10 cellular contexts compared by ENCODE assay signal in the genomic region with DNA sequence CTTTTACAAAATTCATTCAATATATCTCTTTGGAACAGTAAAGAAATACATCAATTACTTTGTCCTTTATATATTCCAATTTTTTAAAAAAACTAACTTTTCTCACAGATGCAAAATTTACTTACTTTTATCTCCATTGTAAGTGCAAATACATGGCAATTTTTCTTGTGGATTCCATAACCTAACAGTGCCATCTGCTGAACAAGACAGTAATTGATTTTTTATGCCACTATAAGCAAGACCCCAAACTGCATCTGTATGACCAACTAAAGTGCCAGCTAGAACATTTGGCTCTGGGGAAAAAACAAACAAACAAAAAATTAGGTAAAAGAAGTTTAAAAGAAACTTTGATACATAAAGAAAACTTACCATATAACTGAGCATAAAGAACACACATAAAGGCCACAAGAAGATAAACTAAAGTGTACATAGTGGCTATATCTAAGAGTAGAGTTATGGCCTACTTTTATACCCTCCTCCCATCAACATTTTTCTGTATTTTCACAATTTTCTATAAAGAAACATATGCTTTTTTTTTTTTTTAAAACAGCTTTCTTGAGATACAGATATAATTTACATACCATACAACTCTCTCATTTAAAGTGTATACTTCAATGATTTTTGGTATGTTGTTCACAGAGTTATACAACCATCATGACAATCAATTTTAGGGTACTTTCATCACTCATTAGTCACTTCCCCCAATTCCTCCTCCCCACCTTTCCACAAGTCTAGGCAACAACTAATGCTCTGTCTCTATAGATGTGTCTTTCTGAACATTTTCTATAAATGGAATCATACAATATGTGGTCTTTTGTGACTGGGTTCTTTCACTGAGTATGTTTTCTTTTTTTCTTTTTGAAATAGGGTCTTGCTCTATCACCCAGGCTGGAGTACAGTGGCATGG. TPM values are rescaled to one million over a fixed set of nuclear protein-coding genes. Genes with fewer than 3 reads are reported as not detected.
DNase-seq lines count a peak whose midpoint lies in the region; ATAC-seq, FAIRE-seq and TF ChIP-seq lines count a peak whose summit lies in the region.
"Had no signal": no experiment of that assay in that cellular context is flagged by ENCODE, and none has a peak within 500 bp of the region (broad histone marks: within the 10 kb centered on the region; RNA-seq: fewer than 3 reads in every experiment).

No MANE protein-coding gene starts in this region.

- TF ChIP-seq POLR2A in upper lobe of left lung (IDR thresholded peaks at IDR 0.05), result no peak

- TF ChIP-seq EP300 in upper lobe of left lung (IDR thresholded peaks at IDR 0.05), result no peak

- ATAC-seq in SK-N-SH treated with all-trans-retinoic acid at 6 μM for 48 hours (peak; percentile 83), upper lobe of left lung (ENCODE audit: low FRiP score in 2 of 2) (no peak)
- ATAC-seq: esophagus mucosa had no signal

- FAIRE-seq in GM19239 (lab: Jason Lieb, UNC), result peak; percentile 67

- H3K9me3 ChIP-seq in colonic mucosa, result no peaks in the 10 kb centered on the region
- no peaks in the 10 kb centered on the region for H3K9me3 ChIP-seq in upper lobe of left lung

- H3K4me3 ChIP-seq in colonic mucosa (no peak overlapping the region), upper lobe of left lung (no peak overlapping the region)
- H3K4me3 ChIP-seq: SK-N-MC had no signal

- intact Hi-C loops in colonic mucosa (cut with DNase I), result loop anchor here (5.0 kb wide), 1 partner anchor 250 kb away; no protein-coding TSS in a partner anchor

- H3K27ac ChIP-seq in colonic mucosa, result no peak overlapping the region
- no peak overlapping the region for H3K27ac ChIP-seq in upper lobe of left lung
- H3K27ac ChIP-seq: SK-N-MC had no signal

- H3K9ac ChIP-seq in colonic mucosa (ENCODE audit: low read depth in 2 of 2, low read length in 2 of 2), result no peak overlapping the region

- no peak for TF ChIP-seq CTCF in colonic mucosa (IDR thresholded peaks at IDR 0.05)
- no peak for TF ChIP-seq CTCF in upper lobe of left lung (IDR thresholded peaks at IDR 0.05)

- DNase-seq in Ammon's horn (ENCODE audit: low spot score), result peak; percentile 33
- no peak for DNase-seq in GM19239 (ENCODE audit: insufficient read length, low spot score)
- peak; percentile 24 for DNase-seq in iris pigment epithelial cell (ENCODE audit: low read depth)
- DNase-seq in activated naive CD4-positive, alpha-beta T cell treated with Interleukin-2 at 50 U/mL for 16 hours, result no peak
- DNase-seq in colonic mucosa, result no peak
- DNase-seq in upper lobe of left lung, result no peak
- no peak for DNase-seq in central memory CD4-positive, alpha-beta T cell

- H3K36me3 ChIP-seq in colonic mucosa (no peaks in the 10 kb centered on the region), upper lobe of left lung (peaks cover 6 to 77% (median 9%) of the 10 kb centered on the region in 4 donors)

- H3K27me3 ChIP-seq in colonic mucosa (no peaks in the 10 kb centered on the region), upper lobe of left lung (no peaks in the 10 kb centered on the region)

- no peaks in the 10 kb centered on the region for H3K4me1 ChIP-seq in colonic mucosa
- H3K4me1 ChIP-seq in upper lobe of left lung, result no peaks in the 10 kb centered on the region

TF ChIP-seq in SK-N-SH treated with all-trans-retinoic acid at 6 μM for 48 hours, 23 proteins besides CTCF, POLR2A, EP300 and RAD21:
- TF ChIP-seq TOX (CRISPR knock-in tag; IDR thresholded peaks at IDR 0.05; ENCODE audit: borderline replicate concordance), result no peak
- TF ChIP-seq, protein P1, sequence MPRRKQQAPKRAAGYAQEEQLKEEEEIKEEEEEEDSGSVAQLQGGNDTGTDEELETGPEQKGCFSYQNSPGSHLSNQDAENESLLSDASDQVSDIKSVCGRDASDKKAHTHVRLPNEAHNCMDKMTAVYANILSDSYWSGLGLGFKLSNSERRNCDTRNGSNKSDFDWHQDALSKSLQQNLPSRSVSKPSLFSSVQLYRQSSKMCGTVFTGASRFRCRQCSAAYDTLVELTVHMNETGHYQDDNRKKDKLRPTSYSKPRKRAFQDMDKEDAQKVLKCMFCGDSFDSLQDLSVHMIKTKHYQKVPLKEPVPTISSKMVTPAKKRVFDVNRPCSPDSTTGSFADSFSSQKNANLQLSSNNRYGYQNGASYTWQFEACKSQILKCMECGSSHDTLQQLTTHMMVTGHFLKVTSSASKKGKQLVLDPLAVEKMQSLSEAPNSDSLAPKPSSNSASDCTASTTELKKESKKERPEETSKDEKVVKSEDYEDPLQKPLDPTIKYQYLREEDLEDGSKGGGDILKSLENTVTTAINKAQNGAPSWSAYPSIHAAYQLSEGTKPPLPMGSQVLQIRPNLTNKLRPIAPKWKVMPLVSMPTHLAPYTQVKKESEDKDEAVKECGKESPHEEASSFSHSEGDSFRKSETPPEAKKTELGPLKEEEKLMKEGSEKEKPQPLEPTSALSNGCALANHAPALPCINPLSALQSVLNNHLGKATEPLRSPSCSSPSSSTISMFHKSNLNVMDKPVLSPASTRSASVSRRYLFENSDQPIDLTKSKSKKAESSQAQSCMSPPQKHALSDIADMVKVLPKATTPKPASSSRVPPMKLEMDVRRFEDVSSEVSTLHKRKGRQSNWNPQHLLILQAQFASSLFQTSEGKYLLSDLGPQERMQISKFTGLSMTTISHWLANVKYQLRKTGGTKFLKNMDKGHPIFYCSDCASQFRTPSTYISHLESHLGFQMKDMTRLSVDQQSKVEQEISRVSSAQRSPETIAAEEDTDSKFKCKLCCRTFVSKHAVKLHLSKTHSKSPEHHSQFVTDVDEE (CRISPR knock-in tag; IDR thresholded peaks at IDR 0.05), result no peak
- no peak for TF ChIP-seq ZNF70 (CRISPR knock-in tag; IDR thresholded peaks at IDR 0.05)
- TF ChIP-seq GLIS3 (CRISPR knock-in tag; IDR thresholded peaks at IDR 0.05), result no peak
- no peak for TF ChIP-seq ZFP3 (CRISPR knock-in tag; IDR thresholded peaks at IDR 0.05)
- TF ChIP-seq ZNF8 (CRISPR knock-in tag; IDR thresholded peaks at IDR 0.05), result no peak
- no peak for TF ChIP-seq OSR1 (CRISPR knock-in tag; IDR thresholded peaks at IDR 0.05)
TF ChIP-seq in SK-N-SH treated with all-trans-retinoic acid at 6 μM for 48 hours: peak in this region for 0.

RNA-seq across cellular contexts. Expression of a gene that starts 32.6 kb away (rescaled TPM):
- 1 to 10 TPM in 1 of 2 donors, under 1 TPM in 1; 0.91 to 2.4 TPM for total RNA-seq in colonic mucosa
- under 1 TPM in 4 of 6 donors, not detected in 2; 0.15 to 0.86 (median 0.55) TPM for total RNA-seq in upper lobe of left lung

Comparison
In these comparisons a context has a peak if more than half of its experiments do, and no peak if none do; other contexts are left out.
1. DNase-seq: peak in Ammon's horn (single experiment) and iris pigment epithelial cell (single experiment); none in GM19239 (single experiment), activated naive CD4-positive, alpha-beta T cell treated with Interleukin-2 at 50 U/mL for 16 hours (single experiment), colonic mucosa (single experiment), upper lobe of left lung (0 of 2) and central memory CD4-positive, alpha-beta T cell (single experiment).